ENCODE assay signal across 25 cellular contexts in the genomic region with DNA sequence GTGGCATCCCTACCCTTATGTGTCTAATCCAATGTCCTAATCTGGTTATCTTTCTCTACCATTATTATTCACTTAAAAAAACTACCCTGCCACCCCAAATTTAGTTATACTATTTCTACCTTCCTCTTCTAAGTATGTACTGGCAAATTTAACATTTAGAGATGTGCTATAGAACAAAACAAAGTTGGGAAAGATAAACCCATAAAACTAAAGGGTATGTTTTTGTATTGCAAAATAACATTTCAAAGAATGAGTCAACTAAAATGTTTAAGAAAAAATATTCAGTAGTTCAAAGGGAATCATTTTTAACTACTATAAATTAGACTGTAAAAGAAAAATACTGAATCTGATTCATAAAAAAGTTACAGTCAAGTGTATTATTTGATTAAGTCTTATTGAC.
DNase-seq lines count a peak whose midpoint lies in the region; ATAC-seq and TF ChIP-seq lines count a peak whose summit lies in the region.
"Had no signal": no experiment of that assay in that cellular context is flagged by ENCODE, and none has a peak within 500 bp of the region (broad histone marks: within the 10 kb centered on the region; RNA-seq: fewer than 3 reads in every experiment).

No MANE protein-coding gene starts in this region.

- DNase-seq in GM03348 (ENCODE audit: low spot score) (peak; percentile 9), amniotic epithelial cell (ENCODE audit: low read depth) (peak; percentile 3), fibroblast of villous mesenchyme (ENCODE audit: low read depth) (peak; percentile 50), cortex of kidney (lab: John Stamatoyannopoulos, UW) (no peak), left lung (no peak)
- DNase-seq in activated CD8-positive, alpha-beta memory T cell treated with anti-CD3 and anti-CD28 coated beads, Interleukin-2, amount 50 U/mL, for 4 hours: no peak
- DNase-seq: activated CD4-positive, alpha-beta T cell treated with anti-CD3 and anti-CD28 coated beads for 48 hours; activated CD8-positive, alpha-beta memory T cell treated with anti-CD3 and anti-CD28 coated beads for 24 hours; activated naive CD4-positive, alpha-beta T cell; activated T-cell treated with anti-CD3 and anti-CD28 coated beads, Interleukin-2, amount 50 U/mL, for 4 hours; adrenal gland; Calu3; DND-41; effector CD8-positive, alpha-beta T cell; naive thymus-derived CD8-positive, alpha-beta T cell; NCI-H1092; NCI-H187 treated with DMSO at 0.1 percent for 48 hours; NCI-H524 treated with DMSO at 0.1 percent for 48 hours; NK-92 treated with Interleukin-12 subunit alpha and Interleukin-12 subunit beta, amount 100 ng/mL, for 24 hours; nucleus accumbens; PC-3; trophoblast cell; WERI-Rb-1 had no signal

- peak overlapping the region; percentile 63 for H3K4me2 ChIP-seq in skeletal muscle satellite cell (ENCODE audit: low read length)

- no peaks in the 10 kb centered on the region for H3K27me3 ChIP-seq in skeletal muscle satellite cell (ENCODE audit: control insufficient read depth, insufficient read depth, low read length)
- no peaks in the 10 kb centered on the region for H3K27me3 ChIP-seq in left lung
- H3K27me3 ChIP-seq: adrenal gland had no signal

- H3K36me3 ChIP-seq in skeletal muscle satellite cell (ENCODE audit: insufficient read depth, low read length) (peaks cover 6% of the 10 kb centered on the region), left lung (peaks cover 0 to 20% of the 10 kb centered on the region in 2 donors)
- H3K36me3 ChIP-seq: adrenal gland, WERI-Rb-1 had no signal

- no peak overlapping the region for H3K9ac ChIP-seq in skeletal muscle satellite cell (ENCODE audit: low read depth, low read length)

- no peak for ATAC-seq in left lung
- ATAC-seq: activated T-cell treated with anti-CD3 and anti-CD28 coated beads, Interleukin-2, amount 50 U/mL, for 4 hours; naive thymus-derived CD8-positive, alpha-beta T cell; PC-3; Right ventricle myocardium inferior had no signal

- H3K9me3 ChIP-seq in skeletal muscle satellite cell (replicated peaks; ENCODE audit: low read length) (no peaks in the 10 kb centered on the region), left lung (no peaks in the 10 kb centered on the region)
- H3K9me3 ChIP-seq: adrenal gland had no signal

- intact Hi-C loops in left lung (cut with DNase I): no loop called here

- H3K4me3 ChIP-seq in fibroblast of villous mesenchyme (ENCODE audit: low read depth, low read length) (no peak overlapping the region), skeletal muscle satellite cell (ENCODE audit: low read length) (peak overlapping the region; percentile 35), left lung (no peak overlapping the region)
- H3K4me3 ChIP-seq: adrenal gland had no signal

- no peak overlapping the region for H3K27ac ChIP-seq in left lung
- H3K27ac ChIP-seq: adrenal gland, WERI-Rb-1 had no signal

- H3K4me1 ChIP-seq in skeletal muscle satellite cell (ENCODE audit: control insufficient read depth, insufficient read depth, low read length) (peaks cover 26% of the 10 kb centered on the region), left lung (no peaks in the 10 kb centered on the region)

- TF ChIP-seq CTCF in fibroblast of villous mesenchyme (IDR thresholded peaks at IDR 0.05; ENCODE audit: insufficient read depth, low read depth, low read length) (no peak), left lung (IDR thresholded peaks at IDR 0.05) (no peak)

Comparison
In these comparisons a context has a peak if more than half of its experiments do, and no peak if none do; other contexts are left out.
1. DNase-seq: peak in GM03348 (single experiment), amniotic epithelial cell (single experiment) and fibroblast of villous mesenchyme (single experiment); none in cortex of kidney (single experiment), activated CD8-positive, alpha-beta memory T cell treated with anti-CD3 and anti-CD28 coated beads, Interleukin-2, amount 50 U/mL, for 4 hours (single experiment) and left lung (0 of 2).